Comparison of ENCODE assay signal across 8 cellular contexts in the genomic region with DNA sequence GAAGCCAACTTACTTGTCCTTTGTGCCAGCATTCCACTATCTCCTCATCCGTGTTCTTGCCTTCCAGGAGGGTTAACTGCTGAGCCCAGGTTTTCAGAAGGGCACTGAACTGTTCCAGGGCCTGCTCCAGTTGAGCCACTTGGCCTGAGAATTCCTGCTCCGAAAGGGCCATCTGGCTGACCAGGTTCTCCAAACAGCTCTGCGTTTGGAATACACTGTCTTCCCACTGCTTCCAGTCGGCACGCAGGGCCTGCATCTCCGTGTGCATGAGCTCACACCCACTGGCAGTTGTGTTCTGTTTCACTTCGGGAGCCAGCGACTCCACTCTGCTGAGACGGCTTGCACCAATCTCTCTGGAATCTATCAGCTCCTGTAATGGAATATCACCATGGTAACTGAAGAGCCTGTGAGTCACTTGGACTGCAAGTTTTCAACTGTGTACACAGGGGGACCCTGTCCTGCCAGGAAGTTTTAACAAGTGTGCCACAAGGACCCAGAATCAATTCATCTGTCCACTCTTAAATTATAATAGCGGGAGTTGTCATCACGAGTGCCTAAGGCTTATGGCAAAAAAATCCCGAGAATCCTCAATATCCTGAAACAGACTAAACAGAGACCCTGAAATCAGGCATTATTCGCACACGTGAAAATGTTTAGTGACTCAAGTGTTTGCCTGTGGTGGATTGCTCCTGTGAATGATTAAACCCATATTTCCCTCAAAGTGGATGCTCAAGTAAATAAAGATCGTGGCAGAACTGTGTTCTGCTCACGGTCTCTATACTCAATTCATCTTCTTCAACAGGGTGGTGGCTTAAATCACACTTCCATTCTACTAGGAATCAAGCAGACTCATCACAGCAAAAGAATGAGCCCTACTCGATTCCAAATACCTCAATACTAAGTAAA.
DNase-seq lines count a peak whose midpoint lies in the region; ATAC-seq and TF ChIP-seq lines count a peak whose summit lies in the region.

No MANE protein-coding gene starts in this region.

- H3K9ac ChIP-seq in H9 (ENCODE audit: extremely low read depth, insufficient read length, low read length): no peak overlapping the region

- peaks cover 1% of the 10 kb centered on the region in 2 donors for H3K36me3 ChIP-seq in ascending aorta

- H3K4me3 ChIP-seq in ascending aorta: peak overlapping the region; percentile 65 to 71

- no peak overlapping the region for H2BK20ac ChIP-seq in H9 (ENCODE audit: low read depth, low read length, poor library complexity, severe bottlenecking)

- H2BK12ac ChIP-seq in H9 (ENCODE audit: insufficient read length, low read depth, low read length): no peak overlapping the region

- no peak overlapping the region for H4K5ac ChIP-seq in H9 (ENCODE audit: insufficient read length, low read depth, low read length)

- no peak overlapping the region for H3K4me3 Mint-ChIP-seq in H9

- H3K27me3 Mint-ChIP-seq in H9 (ENCODE audit: low read depth): no peaks in the 10 kb centered on the region

- H3K23ac ChIP-seq in H9 (ENCODE audit: insufficient read length, low read depth, low read length): no peak overlapping the region

- no peak overlapping the region for H4K91ac ChIP-seq in H9 (ENCODE audit: insufficient read length, low read depth, low read length)

- H3K4ac ChIP-seq in H9 (ENCODE audit: low read depth, low read length): no peak overlapping the region

- H3K18ac ChIP-seq in H9 (ENCODE audit: insufficient read length, low read depth, low read length): no peak overlapping the region

- TF ChIP-seq POLR2A in erythroblast (IDR thresholded peaks at IDR 0.05; ENCODE audit: low read length): no peak

- no peak overlapping the region for H2AFZ ChIP-seq in H9 (ENCODE audit: low read length)

- no peak overlapping the region for H2BK15ac ChIP-seq in H9 (ENCODE audit: low read depth, low read length)

- H3K14ac ChIP-seq in H9 (ENCODE audit: insufficient read depth, low read length): no peak overlapping the region

- H3K79me1 ChIP-seq in H9 (ENCODE audit: insufficient read depth, low read depth, low read length, poor library complexity, severe bottlenecking): no peaks in the 10 kb centered on the region

- no peak overlapping the region for H2AK5ac ChIP-seq in H9 (ENCODE audit: insufficient read length, low read length)

- DNase-seq in H9 (peak; percentile 33), ascending aorta (ENCODE audit: low spot score in 2 of 2) (peak; percentile 36 to 94), left ventricle myocardium superior (peak; percentile 80), pulmonary artery endothelial cell (ENCODE audit: low read depth, low spot score) (peak; percentile 87), erythroblast (lab: John Stamatoyannopoulos, UW) (no peak)
- no peak for DNase-seq in activated naive CD4-positive, alpha-beta T cell treated with anti-CD3 and anti-CD28 coated beads, Interleukin-2, amount 50 U/mL, for 16 hours

- H3K27me3 ChIP-seq in H9 (ENCODE audit: insufficient read depth, low read length) (no peaks in the 10 kb centered on the region), ascending aorta (no peaks in the 10 kb centered on the region)

- no peaks in the 10 kb centered on the region for H3K9me3 Mint-ChIP-seq in H9

- H3K56ac ChIP-seq in H9 (ENCODE audit: insufficient read length, low read depth, low read length): no peak overlapping the region

- H3K23me2 ChIP-seq in H9 (ENCODE audit: insufficient read length, low read depth, low read length, poor library complexity, severe bottlenecking): no peaks in the 10 kb centered on the region

- no peaks in the 10 kb centered on the region for H4K20me1 ChIP-seq in H9 (ENCODE audit: control insufficient read depth, insufficient read depth, insufficient read length)

- H3K27ac Mint-ChIP-seq in H9: peak overlapping the region in 2 of 3 experiments; percentile 59 to 88; a peak in 3 of 7 replicates

- H3K9me3 ChIP-seq in H9 (ENCODE audit: control insufficient read depth, low read depth, low read length): no peaks in the 10 kb centered on the region
- no peaks in the 10 kb centered on the region for H3K9me3 ChIP-seq in ascending aorta

- no CpG with 5 or more reads among the region's 17 CpGs for WGBS in H9 (ENCODE audit: extremely low coverage, insufficient read length, low lambda C conversion rate)

- H3K36me3 Mint-ChIP-seq in H9 (ENCODE audit: insufficient read depth in 1 of 3, low read depth in 3 of 3): no peaks in the 10 kb centered on the region

- H3K27ac ChIP-seq in H9 (ENCODE audit: insufficient read length, low read depth, low read length) (no peak overlapping the region), ascending aorta (peak overlapping the region; percentile 93 to 94)

- no peak overlapping the region for H2BK120ac ChIP-seq in H9 (ENCODE audit: low read depth, low read length, poor library complexity, severe bottlenecking)

- ATAC-seq in left ventricle myocardium superior (peak; percentile 94), HG03469 (IDR thresholded peaks at IDR 0.05; ENCODE audit: unreplicated experiment) (no peak), GM21737 (IDR thresholded peaks at IDR 0.05; ENCODE audit: unreplicated experiment) (no peak)

- H3K4me1 Mint-ChIP-seq in H9: peaks cover 5 to 10% of the 10 kb centered on the region in 2 experiments

- no peak overlapping the region for H4K8ac ChIP-seq in H9 (replicated peaks; ENCODE audit: insufficient read length, low read depth, low read length)

- H3K4me1 ChIP-seq in H9 (ENCODE audit: insufficient read depth, low read length) (no peaks in the 10 kb centered on the region; the same call in 1 of the 2 replicates), ascending aorta (peaks cover 0 to 18% of the 10 kb centered on the region in 2 donors)

- intact Hi-C loops in ascending aorta (cut with DNase I) (loop anchor here (1.0 to 10.0 kb wide), 3 partner anchors 18 to 604 kb away; partner anchors contain the start of genes ESR1 and FBXO5), left ventricle myocardium superior (cut with micrococcal nuclease) (no loop called here)

- no peak overlapping the region for H3K4me2 ChIP-seq in H9 (ENCODE audit: insufficient read depth, insufficient read length, low read length)

- TF ChIP-seq CTCF in H9 (conservative IDR thresholded peaks at IDR 0.05): no peak
- peak in 1 of 3 experiments; percentile 3 for TF ChIP-seq CTCF in ascending aorta (IDR thresholded peaks at IDR 0.05)

- H2BK5ac ChIP-seq in H9 (ENCODE audit: insufficient read length, low read length): no peak overlapping the region

- no peaks in the 10 kb centered on the region for H3K79me2 ChIP-seq in H9 (ENCODE audit: insufficient read depth, low read length)

- H3T11ph ChIP-seq in H9 (ENCODE audit: low read length): peak overlapping the region; percentile 21

Comparison
In these comparisons a context has a peak if more than half of its experiments do, and no peak if none do; other contexts are left out.
1. DNase-seq: peak in H9 (single experiment), ascending aorta (2 of 2), left ventricle myocardium superior (single experiment) and pulmonary artery endothelial cell (single experiment); none in erythroblast (0 of 2) and activated naive CD4-positive, alpha-beta T cell treated with anti-CD3 and anti-CD28 coated beads, Interleukin-2, amount 50 U/mL, for 16 hours (single experiment).